ENCODE assay signal across 23 cellular contexts in genomic region chr7:157909370-157909769, GRCh38.
"Had no signal": no experiment of that assay in that cellular context is flagged by ENCODE, and none has a peak within 500 bp of the region (broad histone marks: within the 10 kb centered on the region; RNA-seq: fewer than 3 reads in every experiment).

No MANE protein-coding gene starts in this region.

- H3K4me1 ChIP-seq: SJCRH30 had no signal

- H3K9me3 ChIP-seq: SJCRH30 had no signal

- H3K4me3 Mint-ChIP-seq: activated CD4-positive, alpha-beta memory T cell treated with anti-CD3 and anti-CD28 coated beads for 36 hours; activated CD4-positive, alpha-beta T cell treated with anti-CD3 and anti-CD28 coated beads, Interleukin-2, amount 10 ng/mL, durations not matched to agents 7 days and 5 days; activated naive CD4-positive, alpha-beta T cell treated with anti-CD3 and anti-CD28 coated beads for 36 hours; activated naive CD8-positive, alpha-beta T cell; activated T-cell treated with anti-CD3 and anti-CD28 coated beads, Interleukin-2, amount 50 U/mL, for 72 hours had no signal

- H3K36me3 ChIP-seq: SJCRH30 had no signal

- H3K9ac ChIP-seq: SK-N-SH had no signal

- H3K36me3 Mint-ChIP-seq: activated CD4-positive, alpha-beta memory T cell treated with anti-CD3 and anti-CD28 coated beads for 36 hours; activated naive CD8-positive, alpha-beta T cell had no signal

- H3K27ac ChIP-seq: PC-9, SJCRH30, VCaP had no signal

- H3K27me3 Mint-ChIP-seq: activated naive CD8-positive, alpha-beta T cell had no signal

- ATAC-seq: activated T-cell treated with anti-CD3 and anti-CD28 coated beads, Interleukin-2, amount 50 U/mL, for 72 hours; K562 had no signal

- H3K4me3 ChIP-seq: K562, PC-9, SJCRH30 had no signal

- H3K27ac Mint-ChIP-seq: activated CD4-positive, alpha-beta memory T cell treated with anti-CD3 and anti-CD28 coated beads for 36 hours; activated CD4-positive, alpha-beta T cell treated with anti-CD3 and anti-CD28 coated beads, Interleukin-2, amount 10 ng/mL, durations not matched to agents 7 days and 5 days; activated naive CD4-positive, alpha-beta T cell treated with anti-CD3 and anti-CD28 coated beads for 36 hours; activated naive CD8-positive, alpha-beta T cell; activated T-cell treated with anti-CD3 and anti-CD28 coated beads, Interleukin-2, amount 50 U/mL, for 72 hours had no signal

- DNase-seq: activated CD4-positive, alpha-beta memory T cell treated with anti-CD3 and anti-CD28 coated beads for 36 hours; activated CD4-positive, alpha-beta T cell treated with anti-CD3 and anti-CD28 coated beads, Interleukin-2, amount 10 ng/mL, durations not matched to agents 7 days and 5 days; activated CD4-positive, CD25-positive, alpha-beta regulatory T cell; activated CD8-positive, alpha-beta memory T cell treated with anti-CD3 and anti-CD28 coated beads for 24 hours; activated naive CD4-positive, alpha-beta T cell treated with anti-CD3 and anti-CD28 coated beads for 36 hours; activated T-cell treated with anti-CD3 and anti-CD28 coated beads, Interleukin-2, amount 50 U/mL, for 72 hours; amygdala; caudate nucleus; Karpas-422; MM.1S; NCI-H1105 treated with DMSO at 0.1 percent for 48 hours; NCI-H1436 treated with DMSO at 0.1 percent for 48 hours; NCI-H187; NCI-H2081; NCI-H510A treated with DMSO at 0.1 percent for 48 hours; NCI-H69; PC-9; SJCRH30; SK-N-SH; T-helper 1 cell had no signal
